In the genomic region with DNA sequence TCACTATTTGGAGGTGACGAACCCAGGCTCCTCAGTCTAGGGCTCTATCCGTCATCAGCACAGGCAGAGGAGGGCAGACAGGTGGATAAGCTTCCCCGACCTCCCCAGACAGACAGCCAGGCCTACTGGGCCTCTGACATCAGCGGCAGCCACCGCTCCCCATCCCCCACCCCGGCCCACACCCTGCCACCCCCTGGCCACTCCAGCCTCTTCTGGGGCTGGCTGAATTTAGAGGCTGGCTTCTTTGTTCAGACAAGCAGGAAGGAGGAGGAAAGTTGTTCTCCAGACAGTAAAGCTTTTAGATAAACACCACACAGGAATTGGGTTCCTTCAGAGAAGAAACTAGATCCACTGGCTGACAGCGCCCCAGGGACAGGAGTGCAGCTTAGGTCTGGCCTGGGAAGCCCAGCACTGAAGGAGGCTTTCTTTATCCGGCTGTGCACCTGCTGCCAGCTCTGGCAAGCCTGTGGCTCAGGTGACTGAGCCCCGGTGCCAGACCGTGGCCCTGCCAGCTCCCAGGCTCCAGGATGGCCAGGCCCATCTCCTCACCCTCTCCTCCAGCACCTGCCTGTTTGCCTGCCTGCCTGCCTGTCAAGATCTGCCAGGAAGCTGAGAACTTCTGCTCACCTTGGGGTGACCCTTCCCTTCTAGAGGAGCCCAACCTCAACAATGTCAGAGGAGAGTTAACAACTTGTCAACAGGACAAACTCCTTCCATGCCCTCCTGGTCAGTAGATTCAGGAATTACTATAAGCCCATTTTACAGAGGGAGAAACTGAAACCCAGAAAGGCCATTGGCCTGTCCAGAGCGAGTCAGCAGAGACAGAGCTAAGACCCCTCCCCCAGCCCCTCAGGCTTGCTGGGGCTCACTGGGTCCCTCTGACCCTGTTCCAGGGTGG, we compare ENCODE assay signal across 9 cellular contexts. TPM values are rescaled to one million over a fixed set of nuclear protein-coding genes. Genes with fewer than 3 reads are reported as not detected.
A peak's percentile ranks its signal among the peaks of the same experiment; 100 is the strongest.
DNase-seq lines count a peak whose midpoint lies in the region; ATAC-seq, FAIRE-seq and TF ChIP-seq lines count a peak whose summit lies in the region.
"Had no signal": no experiment of that assay in that cellular context is flagged by ENCODE, and none has a peak within 500 bp of the region (broad histone marks: within the 10 kb centered on the region; RNA-seq: fewer than 3 reads in every experiment).

No MANE protein-coding gene starts in this region.

- H3K36me3 Mint-ChIP-seq in activated T-helper 17 cell treated with anti-CD3 and anti-CD28 coated beads, Interleukin-2, amount 50 U/mL, for 72 hours (ENCODE audit: low read depth), result no peaks in the 10 kb centered on the region

- no peak overlapping the region for H3K4me3 Mint-ChIP-seq in activated T-helper 17 cell treated with anti-CD3 and anti-CD28 coated beads, Interleukin-2, amount 50 U/mL, for 72 hours
- H3K4me3 Mint-ChIP-seq: stimulated activated naive CD8-positive, alpha-beta T cell treated with anti-CD3 and anti-CD28 coated beads, Interleukin-15, Interleukin-2, amounts not matched to agents 100 ng/mL and 50 ng/mL, for 24 hours had no signal

- H3K9me3 ChIP-seq in mucosa of stomach (ENCODE audit: control insufficient read depth, low read length), result no peaks in the 10 kb centered on the region

- H3K27ac Mint-ChIP-seq in activated T-helper 17 cell treated with anti-CD3 and anti-CD28 coated beads, Interleukin-2, amount 50 U/mL, for 72 hours, result peak overlapping the region; percentile 53

- H3K27me3 ChIP-seq in mucosa of stomach (ENCODE audit: control insufficient read depth, insufficient read depth, low read length), result no peaks in the 10 kb centered on the region

- TF ChIP-seq POLR2A in GM12892 (IDR thresholded peaks at IDR 0.05; ENCODE audit: low read depth, low read length), result no peak

- H3K4me1 Mint-ChIP-seq in activated T-helper 17 cell treated with anti-CD3 and anti-CD28 coated beads, Interleukin-2, amount 50 U/mL, for 72 hours, result peaks cover 13% of the 10 kb centered on the region

- no peak for FAIRE-seq in GM12892 (lab: Jason Lieb, UNC)

- ATAC-seq in activated T-helper 17 cell treated with anti-CD3 and anti-CD28 coated beads, Interleukin-2, amount 50 U/mL, for 72 hours (replicated peaks), result no peak

- no peaks in the 10 kb centered on the region for H3K36me3 ChIP-seq in mucosa of stomach (ENCODE audit: control insufficient read depth, insufficient read depth, low read length)

- DNase-seq in DMS153 treated with DMSO at 0.1 percent for 48 hours (lab: John Stamatoyannopoulos, UW; ENCODE audit: unreplicated experiment), result peak; percentile 26
- DNase-seq in NCI-H1092 (lab: John Stamatoyannopoulos, UW), result peak; percentile 74
- DNase-seq in GM12892 (ENCODE audit: insufficient read length), result no peak
- DNase-seq in T1000 (lab: John Stamatoyannopoulos, UW), result no peak
- DNase-seq in SIG-M5 treated with dmso at 0.1 percent for 504 hours (lab: John Stamatoyannopoulos, UW; ENCODE audit: unreplicated experiment), result no peak
- DNase-seq: activated T-cell treated with anti-CD3 and anti-CD28 coated beads, Interleukin-2, amount 50 U/mL, for 1 hour had no signal

- peaks cover 18% of the 10 kb centered on the region for H3K4me1 ChIP-seq in mucosa of stomach (ENCODE audit: control insufficient read depth, insufficient read depth, low read length)

- no peaks in the 10 kb centered on the region for H3K9me3 Mint-ChIP-seq in activated T-helper 17 cell treated with anti-CD3 and anti-CD28 coated beads, Interleukin-2, amount 50 U/mL, for 72 hours
- H3K9me3 Mint-ChIP-seq: stimulated activated naive CD8-positive, alpha-beta T cell treated with anti-CD3 and anti-CD28 coated beads, Interleukin-15, Interleukin-2, amounts not matched to agents 100 ng/mL and 50 ng/mL, for 24 hours had no signal

- H3K27me3 Mint-ChIP-seq in activated T-helper 17 cell treated with anti-CD3 and anti-CD28 coated beads, Interleukin-2, amount 50 U/mL, for 72 hours, result no peaks in the 10 kb centered on the region
- H3K27me3 Mint-ChIP-seq: stimulated activated naive CD8-positive, alpha-beta T cell treated with anti-CD3 and anti-CD28 coated beads, Interleukin-15, Interleukin-2, amounts not matched to agents 100 ng/mL and 50 ng/mL, for 24 hours had no signal

- peak overlapping the region; percentile 26 for H3K9ac ChIP-seq in mucosa of stomach (ENCODE audit: low read length)

- H3K4me3 ChIP-seq in mucosa of stomach (ENCODE audit: low read length), result no peak overlapping the region

RNA-seq across cellular contexts. Expression of a gene that starts 44.0 kb away (rescaled TPM):
- 1 to 10 TPM in 1 of 2 donors, under 1 TPM in 1; 0.50 to 1.2 TPM for total RNA-seq in activated T-helper 17 cell treated with anti-CD3 and anti-CD28 coated beads, Interleukin-2, amount 50 U/mL, for 72 hours
- polyA plus RNA-seq in GM12892 (2012; ENCODE audit: missing spikeins), result 0.87 TPM

RNA-seq across cellular contexts. Expression of a gene that starts 48.8 kb away (rescaled TPM):
- total RNA-seq in activated T-helper 17 cell treated with anti-CD3 and anti-CD28 coated beads, Interleukin-2, amount 50 U/mL, for 72 hours, result 10 to 100 TPM; 26.8 to 54.2 TPM
- polyA plus RNA-seq in GM12892 (2012; ENCODE audit: missing spikeins), result 11.5 TPM

Comparison
In these comparisons a context has a peak if more than half of its experiments do, and no peak if none do; other contexts are left out.
1. DNase-seq: peak in DMS153 treated with DMSO at 0.1 percent for 48 hours (single experiment) and NCI-H1092 (single experiment); none in GM12892 (single experiment), T1000 (single experiment) and SIG-M5 treated with dmso at 0.1 percent for 504 hours (single experiment).